1 cellular context compared by ENCODE assay signal in genomic region chr2:85371045-85371444, GRCh38.
A peak's percentile ranks its signal among the peaks of the same experiment; 100 is the strongest.
TF ChIP-seq lines count a peak whose summit lies in the region.

No MANE protein-coding gene starts in this region.

TF ChIP-seq in HepG2, 621 proteins besides CTCF, POLR2A, EP300 and RAD21:
- TF ChIP-seq HOXD1 (CRISPR knock-in tag; IDR thresholded peaks at IDR 0.05) (no peak), ZNF263 (CRISPR knock-in tag; IDR thresholded peaks at IDR 0.05) (no peak), ZBTB33 (CRISPR knock-in tag; IDR thresholded peaks at IDR 0.05) (peak; percentile 75; the same call in 1 of the 2 replicates), ZNF232 (CRISPR knock-in tag; IDR thresholded peaks at IDR 0.05; ENCODE audit: borderline replicate concordance) (no peak), UBTF (CRISPR knock-in tag; IDR thresholded peaks at IDR 0.05) (no peak), CEBPB (IDR thresholded peaks at IDR 0.05; ENCODE audit: borderline replicate concordance, low read depth, low read length) (peak; percentile 47; the same call in 1 of the 2 replicates), ZFP91 (CRISPR knock-in tag; IDR thresholded peaks at IDR 0.05; ENCODE audit: borderline replicate concordance) (peak; percentile 14; the same call in 1 of the 2 replicates), MYNN (CRISPR knock-in tag; IDR thresholded peaks at IDR 0.05; ENCODE audit: low read depth) (no peak), ZNF510 (CRISPR knock-in tag; IDR thresholded peaks at IDR 0.05; ENCODE audit: low read depth) (no peak), MEIS2 (CRISPR knock-in tag; IDR thresholded peaks at IDR 0.05) (no peak), SMARCE1 (IDR thresholded peaks at IDR 0.05; ENCODE audit: borderline replicate concordance) (no peak), ZNF772 (CRISPR knock-in tag; IDR thresholded peaks at IDR 0.05) (no peak), ZNF687 (CRISPR knock-in tag; IDR thresholded peaks at IDR 0.05) (peak; percentile 39; the same call in 1 of the 2 replicates), ZNF720 (CRISPR knock-in tag; IDR thresholded peaks at IDR 0.05) (no peak), ZNF564 (CRISPR knock-in tag; IDR thresholded peaks at IDR 0.05) (no peak), TMF1 (CRISPR knock-in tag; IDR thresholded peaks at IDR 0.05; ENCODE audit: low read depth) (no peak), ZFP41 (CRISPR knock-in tag; IDR thresholded peaks at IDR 0.05; ENCODE audit: borderline replicate concordance) (no peak), GTF3A (CRISPR knock-in tag; conservative IDR thresholded peaks at IDR 0.05) (no peak)
